Comparison of ENCODE assay signal across 17 cellular contexts in genomic region chr6:83921315-83921714, GRCh38.
DNase-seq lines count a peak whose midpoint lies in the region; ATAC-seq, FAIRE-seq and TF ChIP-seq lines count a peak whose summit lies in the region.
"Had no signal": no experiment of that assay in that cellular context is flagged by ENCODE, and none has a peak within 500 bp of the region (broad histone marks: within the 10 kb centered on the region; RNA-seq: fewer than 3 reads in every experiment).

No MANE protein-coding gene starts in this region.

- no peak for TF ChIP-seq POLR2A in erythroblast (IDR thresholded peaks at IDR 0.05; ENCODE audit: low read length)
- no peak for TF ChIP-seq POLR2A in H54 (IDR thresholded peaks at IDR 0.05; ENCODE audit: low read depth, low read length)

- H3K27ac ChIP-seq in GM23338 (ENCODE audit: low read depth) (no peak overlapping the region), neural progenitor cell (no peak overlapping the region)
- H3K27ac ChIP-seq: BLaER1 had no signal

- H3K9me3 Mint-ChIP-seq in GM23338 (no peaks in the 10 kb centered on the region), neural progenitor cell (no peaks in the 10 kb centered on the region)

- H3K36me3 ChIP-seq in GM23338 (ENCODE audit: insufficient read depth) = no peaks in the 10 kb centered on the region
- no peaks in the 10 kb centered on the region for H3K36me3 ChIP-seq in neural progenitor cell

- H3K27me3 ChIP-seq in GM23338 (ENCODE audit: insufficient read depth) = no peaks in the 10 kb centered on the region
- no peaks in the 10 kb centered on the region for H3K27me3 ChIP-seq in neural progenitor cell
- H3K27me3 ChIP-seq: BLaER1 had no signal

- H3K4me1 Mint-ChIP-seq in GM23338 (no peaks in the 10 kb centered on the region), neural progenitor cell (no peaks in the 10 kb centered on the region)

- no peaks in the 10 kb centered on the region for H3K9me2 ChIP-seq in GM23338 (ENCODE audit: insufficient read depth)

- no peaks in the 10 kb centered on the region for H3F3A ChIP-seq in GM23338 (replicated peaks; ENCODE audit: low read depth)
- no peaks in the 10 kb centered on the region for H3F3A ChIP-seq in neural progenitor cell (ENCODE audit: low read depth)

- no peak overlapping the region for H3K27ac Mint-ChIP-seq in GM23338
- no peak overlapping the region for H3K27ac Mint-ChIP-seq in neural progenitor cell
- H3K27ac Mint-ChIP-seq: CD4-positive, CD25-positive, alpha-beta regulatory T cell had no signal

- DNase-seq in GM23338 (ENCODE audit: low spot score) = peak; percentile 52
- DNase-seq in SK-MEL-5 (ENCODE audit: low read depth, low spot score) = peak; percentile 2
- DNase-seq in erythroblast (lab: John Stamatoyannopoulos, UW) = peak; percentile 3
- DNase-seq in neural progenitor cell (ENCODE audit: low spot score) = peak; percentile 41
- DNase-seq in NCI-H1105 treated with DMSO at 0.1 percent for 48 hours (lab: John Stamatoyannopoulos, UW) = no peak
- DNase-seq in COLO668 (lab: John Stamatoyannopoulos, UW; ENCODE audit: unreplicated experiment) = no peak
- no peak for DNase-seq in H54 (ENCODE audit: insufficient read length, low spot score)
- DNase-seq: 8988T; AML-193; Calu3; CD4-positive, CD25-positive, alpha-beta regulatory T cell; DMS 273 treated with DMSO at 0.1 percent for 48 hours; GOT3 had no signal

- H3K4me2 ChIP-seq in GM23338 (no peak overlapping the region), neural progenitor cell (no peak overlapping the region)
- H3K4me2 ChIP-seq: BLaER1 had no signal

- no peaks in the 10 kb centered on the region for H3K27me3 Mint-ChIP-seq in GM23338 (ENCODE audit: insufficient read depth, low read depth, poor library complexity)
- no peaks in the 10 kb centered on the region for H3K27me3 Mint-ChIP-seq in neural progenitor cell (ENCODE audit: insufficient read depth, low read depth)
- H3K27me3 Mint-ChIP-seq: CD4-positive, CD25-positive, alpha-beta regulatory T cell had no signal

- H3K4me1 ChIP-seq in GM23338 (ENCODE audit: insufficient read depth) = no peaks in the 10 kb centered on the region
- H3K4me1 ChIP-seq in neural progenitor cell = no peaks in the 10 kb centered on the region
- H3K4me1 ChIP-seq: BLaER1 had no signal

- TF ChIP-seq CTCF in GM23338 (conservative IDR thresholded peaks at IDR 0.05; ENCODE audit: low read depth in 2 of 2) = peak; percentile 28 to 53; a peak in 3 of 4 replicates
- TF ChIP-seq CTCF in neural progenitor cell (IDR thresholded peaks at IDR 0.05) = peak; percentile 33

- H2AFZ ChIP-seq in GM23338 = no peak overlapping the region
- no peak overlapping the region for H2AFZ ChIP-seq in neural progenitor cell (replicated peaks)

- H3K4me3 ChIP-seq in GM23338 (no peak overlapping the region), neural progenitor cell (no peak overlapping the region)
- H3K4me3 ChIP-seq: BLaER1 had no signal

- no peaks in the 10 kb centered on the region for H3K79me2 ChIP-seq in GM23338 (replicated peaks; ENCODE audit: insufficient read depth)
- no peaks in the 10 kb centered on the region for H3K79me2 ChIP-seq in neural progenitor cell (ENCODE audit: low read depth)

- H3K9me3 ChIP-seq in neural progenitor cell (ENCODE audit: low read depth) = no peaks in the 10 kb centered on the region
- H3K9me3 ChIP-seq: BLaER1 had no signal

- FAIRE-seq in H54 (lab: Jason Lieb, UNC) = no peak
- FAIRE-seq: GM18507, HepG2, HTR-8/SVneo had no signal

- in situ Hi-C loops in SK-MEL-5 (cut with HindIII; ENCODE audit: low pct_unique_long_range_greater_than_20kb, low sequenced_read_pairs) = no loop called here

- peak; percentile 64 for ATAC-seq in GM23338
- ATAC-seq: HepG2 had no signal

- no peaks in the 10 kb centered on the region for H4K20me1 ChIP-seq in GM23338 (replicated peaks; ENCODE audit: insufficient read depth)
- H4K20me1 ChIP-seq in neural progenitor cell (ENCODE audit: low read depth) = no peaks in the 10 kb centered on the region
- H4K20me1 ChIP-seq: BLaER1 had no signal

- H3K36me3 Mint-ChIP-seq in GM23338 (ENCODE audit: low read depth) = peaks cover 5% of the 10 kb centered on the region; the same call in 2 of the 3 replicates
- peaks cover 6% of the 10 kb centered on the region for H3K36me3 Mint-ChIP-seq in neural progenitor cell

- no peak overlapping the region for H3K9ac ChIP-seq in neural progenitor cell
- H3K9ac ChIP-seq: BLaER1 had no signal

- H3K4me3 Mint-ChIP-seq in GM23338 = no peak overlapping the region
- H3K4me3 Mint-ChIP-seq in neural progenitor cell = no peak overlapping the region
- H3K4me3 Mint-ChIP-seq: CD4-positive, CD25-positive, alpha-beta regulatory T cell had no signal

TF ChIP-seq in GM23338, 12 proteins besides CTCF, POLR2A, EP300 and RAD21 (continues in another document):
- no peak for TF ChIP-seq NANOG (IDR thresholded peaks at IDR 0.05; ENCODE audit: borderline replicate concordance)
- no peak for TF ChIP-seq JUNB (IDR thresholded peaks at IDR 0.05; ENCODE audit: unreplicated experiment)
- TF ChIP-seq ZNF114 (CRISPR knock-in tag; IDR thresholded peaks at IDR 0.05) = no peak
- TF ChIP-seq ETS1 (IDR thresholded peaks at IDR 0.05) = no peak
- no peak for TF ChIP-seq CREB1 (CRISPR knock-in tag; IDR thresholded peaks at IDR 0.05; ENCODE audit: low read depth)
- no peak for TF ChIP-seq REST (IDR thresholded peaks at IDR 0.05; ENCODE audit: unreplicated experiment)
- no peak for TF ChIP-seq EZH2phosphoT487 (IDR thresholded peaks at IDR 0.05; ENCODE audit: unreplicated experiment)
- TF ChIP-seq STAT1 (IDR thresholded peaks at IDR 0.05; ENCODE audit: unreplicated experiment) = no peak

Comparison
In these comparisons a context has a peak if more than half of its experiments do, and no peak if none do; other contexts are left out.
1. DNase-seq: peak in GM23338 (single experiment), SK-MEL-5 (single experiment), erythroblast (2 of 2) and neural progenitor cell (single experiment); none in NCI-H1105 treated with DMSO at 0.1 percent for 48 hours (single experiment), COLO668 (single experiment) and H54 (single experiment).